1 cellular context compared by ENCODE assay signal in genomic region chr3:156341831-156342416, GRCh38.
TF ChIP-seq lines count a peak whose summit lies in the region.

No MANE protein-coding gene starts in this region.

TF ChIP-seq in GM12878, 131 proteins besides CTCF, POLR2A, EP300 and RAD21 (continued from another document and continues in another):
- TF ChIP-seq MTA3 (IDR thresholded peaks at IDR 0.05; ENCODE audit: borderline replicate concordance, low read length) (no peak), CBX3 (IDR thresholded peaks at IDR 0.05; ENCODE audit: borderline replicate concordance, low read depth) (no peak), ZNF207 (IDR thresholded peaks at IDR 0.05; ENCODE audit: borderline replicate concordance) (no peak), CBX5 (IDR thresholded peaks at IDR 0.05; ENCODE audit: low read depth) (0 out of 2 replicates have a peak, but pooled peaks have one; percentile 35), CHD1 (IDR thresholded peaks at IDR 0.05; ENCODE audit: low read depth, low read length) (no peak), LARP7 (IDR thresholded peaks at IDR 0.05) (no peak), BCL11A (IDR thresholded peaks at IDR 0.05; ENCODE audit: low read depth, low read length) (peak; percentile 87), CBFB (IDR thresholded peaks at IDR 0.05; ENCODE audit: low read depth) (0 out of 2 replicates have a peak, but pooled peaks have one; percentile 60), NR2C2 (IDR thresholded peaks at IDR 0.05; ENCODE audit: borderline replicate concordance, control insufficient read depth, insufficient read length, low read depth) (no peak), PAX5 (IDR thresholded peaks at IDR 0.05; ENCODE audit: borderline replicate concordance, low read depth, low read length) (peak; percentile 76), POLR2AphosphoS5 (IDR thresholded peaks at IDR 0.05; ENCODE audit: low read length) (no peak), TCF12 (IDR thresholded peaks at IDR 0.05; ENCODE audit: low read depth, low read length) (peak; percentile 59), NFIC (IDR thresholded peaks at IDR 0.05; ENCODE audit: low read depth, low read length) (peak; percentile 31; the same call in 1 of the 2 replicates), DPF2 (IDR thresholded peaks at IDR 0.05) (peak; percentile 92), IKZF1 (conservative IDR thresholded peaks at IDR 0.05) (peak; percentile 52), GABPA (IDR thresholded peaks at IDR 0.05; ENCODE audit: low read depth) (no peak), E4F1 (IDR thresholded peaks at IDR 0.05; ENCODE audit: borderline replicate concordance, partially characterized antibody) (no peak), MTA2 (IDR thresholded peaks at IDR 0.05; ENCODE audit: low read depth) (peak; percentile 65; the same call in 1 of the 2 replicates), BHLHE40 (IDR thresholded peaks at IDR 0.05; ENCODE audit: borderline replicate concordance in 1 of 2, low read depth in 2 of 2, low read length in 1 of 2) (peak; percentile 68 to 82; a peak in 3 of 4 replicates), ATF7 (IDR thresholded peaks at IDR 0.05; ENCODE audit: low read depth) (peak; percentile 33; the same call in 1 of the 2 replicates), MYC (IDR thresholded peaks at IDR 0.05; ENCODE audit: insufficient read depth, insufficient read length, insufficient replicate concordance, low read length, severe bottlenecking) (no peak), NFXL1 (IDR thresholded peaks at IDR 0.05; ENCODE audit: borderline replicate concordance) (no peak), ELK1 (IDR thresholded peaks at IDR 0.05; ENCODE audit: low read depth, low read length) (no peak), TCF3 (IDR thresholded peaks at IDR 0.05; ENCODE audit: borderline replicate concordance, insufficient read depth, low read depth, low read length) (peak; percentile 64; the same call in 1 of the 2 replicates), IRF4 (IDR thresholded peaks at IDR 0.05; ENCODE audit: low read depth, low read length) (peak; percentile 93), TBL1XR1 (IDR thresholded peaks at IDR 0.05; ENCODE audit: low read depth, low read length) (no peak), USF1 (IDR thresholded peaks at IDR 0.05; ENCODE audit: borderline replicate concordance, extremely low read length, insufficient read depth, low read depth, low read length) (no peak), TCF7 (IDR thresholded peaks at IDR 0.05; ENCODE audit: borderline replicate concordance) (no peak), EED (IDR thresholded peaks at IDR 0.05; ENCODE audit: low read depth) (peak; percentile 44), BMI1 (IDR thresholded peaks at IDR 0.05; ENCODE audit: borderline replicate concordance) (peak; percentile 54; the same call in 1 of the 2 replicates), ZNF592 (IDR thresholded peaks at IDR 0.05) (no peak), CUX1 (IDR thresholded peaks at IDR 0.05; ENCODE audit: insufficient replicate concordance, low read depth, low read length) (no peak), ATF2 (IDR thresholded peaks at IDR 0.05; ENCODE audit: low read length) (peak; percentile 52; the same call in 1 of the 2 replicates), RELB (IDR thresholded peaks at IDR 0.05; ENCODE audit: low read depth) (0 out of 2 replicates have a peak, but pooled peaks have one; percentile 18), ZBTB11 (CRISPR knock-in tag; IDR thresholded peaks at IDR 0.05) (no peak), CREM (IDR thresholded peaks at IDR 0.05; ENCODE audit: low read depth) (peak; percentile 57), SPI1 (IDR thresholded peaks at IDR 0.05; ENCODE audit: borderline replicate concordance, insufficient read depth, low read depth, low read length) (peak; percentile 99), SMC3 (IDR thresholded peaks at IDR 0.05; ENCODE audit: borderline replicate concordance, low read length) (peak; percentile 32; the same call in 1 of the 2 replicates), SUPT20H (IDR thresholded peaks at IDR 0.05; ENCODE audit: borderline replicate concordance, control insufficient read depth, low read depth, low read length) (no peak)
